ENCODE assay signal across 11 cellular contexts in the genomic region with DNA sequence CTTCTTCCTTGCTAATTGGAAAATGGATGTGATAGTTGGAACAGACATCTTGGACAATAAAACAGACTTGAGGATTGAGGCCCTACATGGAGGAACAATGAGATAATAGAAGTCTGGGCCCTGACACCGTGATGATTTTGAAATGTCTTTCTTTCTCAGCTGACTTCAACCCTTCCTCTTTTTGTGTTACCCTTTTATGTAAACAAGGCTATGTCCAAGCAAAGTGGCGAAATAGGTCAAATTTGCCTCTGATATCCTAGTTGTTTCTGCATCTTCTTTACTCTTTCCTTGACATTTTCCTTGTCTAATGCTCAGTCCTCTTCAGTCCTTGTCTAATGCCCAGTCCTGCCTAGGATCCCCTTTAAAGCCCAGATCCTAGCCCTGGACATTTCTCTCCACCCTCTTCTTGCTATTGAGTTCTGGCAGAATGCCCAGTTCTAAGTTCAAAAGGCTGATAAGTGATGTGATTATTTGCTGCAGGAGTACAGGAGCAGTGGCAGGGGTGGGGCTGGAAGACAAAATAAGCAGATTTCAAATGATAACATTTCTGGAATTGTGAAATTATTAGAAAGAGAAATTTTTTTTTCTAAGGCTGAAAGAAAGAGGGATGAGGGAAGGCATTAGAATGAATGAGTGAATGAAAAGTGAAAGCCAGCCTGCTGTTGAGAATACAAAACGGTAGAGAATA. TPM values are rescaled to one million over a fixed set of nuclear protein-coding genes. Genes with fewer than 3 reads are reported as not detected.
DNase-seq lines count a peak whose midpoint lies in the region; ATAC-seq, FAIRE-seq and TF ChIP-seq lines count a peak whose summit lies in the region.
"Had no signal": no experiment of that assay in that cellular context is flagged by ENCODE, and none has a peak within 500 bp of the region (broad histone marks: within the 10 kb centered on the region; RNA-seq: fewer than 3 reads in every experiment).

No MANE protein-coding gene starts in this region.

- 72 to 78% methylated on average over 3 of the region's 3 CpGs for WGBS in testis, 2 donors

- H3K36me3 ChIP-seq in testis (ENCODE audit: low read depth, missing control alignments) (no peaks in the 10 kb centered on the region), brain microvascular endothelial cell (replicated peaks) (no peaks in the 10 kb centered on the region)

- H3K4me1 ChIP-seq in testis: no peaks in the 10 kb centered on the region

- no peak for FAIRE-seq in RCC 7860 (lab: Jason Lieb, UNC)

- H3K27me3 ChIP-seq in testis (no peaks in the 10 kb centered on the region), brain microvascular endothelial cell (replicated peaks) (no peaks in the 10 kb centered on the region)

- no peak for TF ChIP-seq POLR2A in testis (IDR thresholded peaks at IDR 0.05)

- in situ Hi-C loops in brain microvascular endothelial cell (cut with HindIII; ENCODE audit: low pct_ligation_motif_present, low sequenced_read_pairs): no loop called here

- DNase-seq in NCI-H2081 (lab: John Stamatoyannopoulos, UW) (peak; percentile 9 to 34), NCI-H2081 treated with DMSO at 0.1 percent for 48 hours (lab: John Stamatoyannopoulos, UW) (no peak), NCI-H345 (lab: John Stamatoyannopoulos, UW) (peak; percentile 82), astrocyte of the hippocampus (ENCODE audit: low read depth, low spot score) (peak; percentile 22), sciatic nerve (ENCODE audit: low spot score) (no peak), testis (no peak), RCC 7860 (ENCODE audit: low spot score) (no peak), brain microvascular endothelial cell (no peak)
- DNase-seq: 8988T, GOT3, posterior cingulate gyrus had no signal

- ATAC-seq in sciatic nerve: peak; percentile 69

- H3K4me3 ChIP-seq in testis (no peak overlapping the region), brain microvascular endothelial cell (ENCODE audit: low read depth, low read length) (no peak overlapping the region)

- intact Hi-C loops in sciatic nerve (cut with DNase I): no loop called here
- intact Hi-C loops in testis (cut with DNase I; ENCODE audit: low total_unique reads): no loop called here

- no peaks in the 10 kb centered on the region for H3K9me3 ChIP-seq in testis

- TF ChIP-seq CTCF in testis (IDR thresholded peaks at IDR 0.05) (no peak), brain microvascular endothelial cell (IDR thresholded peaks at IDR 0.05; ENCODE audit: low read depth, low read length, missing control alignments) (no peak)

- H3K27ac ChIP-seq in testis: no peak overlapping the region
- H3K27ac ChIP-seq in brain microvascular endothelial cell: no peak overlapping the region

RNA-seq across cellular contexts. Expression of a gene that starts 6.5 kb away (rescaled TPM):
- total RNA-seq in sciatic nerve (86.4 TPM), testis (100 to 1,000 TPM in 1 of 2 donors, 10 to 100 TPM in 1; 88.0 to 127 TPM)
- 65.8 TPM for polyA plus RNA-seq in testis (ENCODE audit: insufficient read depth, low read depth, low replicate concordance)

Comparison
In these comparisons a context has a peak if more than half of its experiments do, and no peak if none do; other contexts are left out.
1. DNase-seq: peak in NCI-H2081 (2 of 2), NCI-H345 (single experiment) and astrocyte of the hippocampus (single experiment); none in NCI-H2081 treated with DMSO at 0.1 percent for 48 hours (single experiment), sciatic nerve (single experiment), testis (single experiment), RCC 7860 (single experiment) and brain microvascular endothelial cell (single experiment).